ENCODE assay signal across 18 cellular contexts in the genomic region with DNA sequence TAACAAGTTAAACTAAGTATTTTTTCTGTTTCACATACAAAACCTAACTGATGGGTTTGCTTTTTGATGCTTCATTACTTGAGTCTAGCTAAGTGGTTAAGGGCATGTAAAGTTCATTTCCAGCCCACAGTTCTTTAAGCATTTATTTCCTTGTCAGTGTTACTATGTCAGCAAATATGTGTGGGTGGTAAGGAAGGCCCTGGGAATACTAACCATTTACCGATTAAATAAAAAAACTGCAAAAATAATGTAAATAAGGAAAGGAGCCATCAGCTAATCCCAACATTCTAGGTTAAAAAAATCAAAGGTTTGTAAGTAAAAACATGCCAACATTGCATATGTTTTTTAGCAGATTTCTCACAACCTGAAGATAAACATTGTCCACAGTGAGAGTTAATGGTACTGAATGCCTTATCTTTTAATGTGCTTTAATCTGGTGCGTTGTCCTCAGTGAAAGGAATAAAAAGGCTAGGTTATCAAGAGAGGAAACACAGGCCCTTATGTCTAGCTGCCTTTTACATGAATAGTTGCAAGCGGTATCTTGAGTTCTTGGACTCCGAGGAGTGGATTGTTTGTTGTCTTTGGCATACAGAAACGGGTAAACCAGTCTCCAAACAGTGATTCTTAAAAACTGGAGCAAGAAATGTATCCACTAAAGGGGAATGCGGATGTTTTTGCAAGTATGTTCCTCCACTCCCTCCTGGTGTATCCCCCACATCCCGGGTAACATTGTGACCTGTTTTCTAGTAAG.
DNase-seq lines count a peak whose midpoint lies in the region; ATAC-seq and TF ChIP-seq lines count a peak whose summit lies in the region.
"Had no signal": no experiment of that assay in that cellular context is flagged by ENCODE, and none has a peak within 500 bp of the region (broad histone marks: within the 10 kb centered on the region; RNA-seq: fewer than 3 reads in every experiment).

No MANE protein-coding gene starts in this region.

- peak in 1 of 2 donors; percentile 94 for DNase-seq in cardiac muscle cell (ENCODE audit: low read depth in 1 of 2, low spot score in 1 of 2)
- no peak for DNase-seq in cardiac septum (ENCODE audit: low spot score)
- DNase-seq in fibroblast of lung (ENCODE audit: low read depth in 2 of 2): peak; percentile 88 to 96
- DNase-seq in mesothelial cell of epicardium (ENCODE audit: low spot score in 2 of 2, unreplicated experiment in 2 of 2): no peak
- DNase-seq in aorta: no peak
- DNase-seq in ascending aorta (ENCODE audit: low spot score in 2 of 2): no peak
- no peak for DNase-seq in medulla oblongata (ENCODE audit: extremely low spot score)
- DNase-seq: activated CD4-positive, alpha-beta memory T cell treated with anti-CD3 and anti-CD28 coated beads, Interleukin-2, amount 10 ng/mL, durations not matched to agents 7 days and 5 days; body of pancreas; CD8-positive, alpha-beta T cell; effector memory CD4-positive, alpha-beta T cell; kidney; NCI-H1436 treated with DMSO at 0.1 percent for 48 hours; NCI-H446 treated with DMSO at 0.1 percent for 48 hours; stimulated activated CD8-positive, alpha-beta memory T cell treated with anti-CD3 and anti-CD28 coated beads, Interleukin-4, amount 100 ng/mL, for 48 hours had no signal

- peak overlapping the region; percentile 30 for H2AFZ ChIP-seq in fibroblast of lung (ENCODE audit: low read length)

- H3K36me3 Mint-ChIP-seq in mesothelial cell of epicardium: peaks cover 19% of the 10 kb centered on the region
- H3K36me3 Mint-ChIP-seq: CD8-positive, alpha-beta T cell had no signal

- TF ChIP-seq CTCF in cardiac muscle cell (IDR thresholded peaks at IDR 0.05; ENCODE audit: low read depth, low read length) (no peak), fibroblast of lung (conservative IDR thresholded peaks at IDR 0.05 in 1 of 2, IDR thresholded peaks at IDR 0.05 in 1 of 2; ENCODE audit: low read depth in 1 of 2, low read length in 2 of 2) (no peak), mesothelial cell of epicardium (IDR thresholded peaks at IDR 0.05; ENCODE audit: unreplicated experiment) (no peak), ascending aorta (IDR thresholded peaks at IDR 0.05) (no peak)

- H3K9me3 Mint-ChIP-seq in mesothelial cell of epicardium: peaks cover 8% of the 10 kb centered on the region

- ATAC-seq in aorta (ENCODE audit: low FRiP score) (peak; percentile 41), GM19035 (IDR thresholded peaks at IDR 0.05; ENCODE audit: unreplicated experiment) (no peak)
- ATAC-seq: body of pancreas; CD8-positive, alpha-beta T cell; GM12878 had no signal

- intact Hi-C loops in cardiac septum (cut with DNase I): no loop called here
- intact Hi-C loops in aorta (cut with DNase I): no loop called here
- intact Hi-C loops in ascending aorta (cut with DNase I): no loop called here

- 3 to 5% methylated on average over 7 of the region's 7 CpGs for WGBS in aorta, 2 donors

- no peaks in the 10 kb centered on the region for H3K27me3 Mint-ChIP-seq in mesothelial cell of epicardium (ENCODE audit: low read depth)
- H3K27me3 Mint-ChIP-seq: activated CD4-positive, alpha-beta memory T cell treated with anti-CD3 and anti-CD28 coated beads, Interleukin-2, amount 10 ng/mL, durations not matched to agents 7 days and 5 days had no signal

- H3K9me3 ChIP-seq in cardiac muscle cell (ENCODE audit: low read depth) (no peaks in the 10 kb centered on the region), fibroblast of lung (ENCODE audit: control insufficient read depth, insufficient read depth, low read depth, low read length) (no peaks in the 10 kb centered on the region), aorta (ENCODE audit: control insufficient read depth, low read length) (peaks cover 2% of the 10 kb centered on the region), ascending aorta (no peaks in the 10 kb centered on the region)
- H3K9me3 ChIP-seq: body of pancreas had no signal

- H3K9ac ChIP-seq in fibroblast of lung (ENCODE audit: insufficient read depth, low read length): no peak overlapping the region
- H3K9ac ChIP-seq: KMS-11 had no signal

- H3K36me3 ChIP-seq in cardiac muscle cell (no peaks in the 10 kb centered on the region), fibroblast of lung (ENCODE audit: control insufficient read depth, insufficient read depth, low read length) (no peaks in the 10 kb centered on the region), aorta (ENCODE audit: control insufficient read depth in 1 of 2, insufficient read depth in 2 of 2, low read length in 1 of 2) (no peaks in the 10 kb centered on the region), ascending aorta (no peaks in the 10 kb centered on the region)

- H3K4me3 ChIP-seq in cardiac muscle cell (no peak overlapping the region), fibroblast of lung (replicated peaks in 1 of 4; ENCODE audit: control extremely low read depth in 1 of 4, insufficient read depth in 1 of 4, low read depth in 3 of 4, low read length in 4 of 4) (no peak overlapping the region), aorta (ENCODE audit: low read length in 2 of 2) (no peak overlapping the region), ascending aorta (no peak overlapping the region)
- H3K4me3 ChIP-seq: body of pancreas, GM12878 had no signal

- peaks cover 54% of the 10 kb centered on the region for H3K4me1 Mint-ChIP-seq in mesothelial cell of epicardium
- H3K4me1 Mint-ChIP-seq: activated CD4-positive, alpha-beta memory T cell treated with anti-CD3 and anti-CD28 coated beads, Interleukin-2, amount 10 ng/mL, durations not matched to agents 7 days and 5 days had no signal

- peak overlapping the region; percentile 98 for H3K27ac Mint-ChIP-seq in mesothelial cell of epicardium
- H3K27ac Mint-ChIP-seq: activated CD4-positive, alpha-beta memory T cell treated with anti-CD3 and anti-CD28 coated beads, Interleukin-2, amount 10 ng/mL, durations not matched to agents 7 days and 5 days; CD8-positive, alpha-beta T cell had no signal

- peaks cover 4% of the 10 kb centered on the region for H3K4me1 ChIP-seq in cardiac muscle cell (ENCODE audit: low read depth)
- H3K4me1 ChIP-seq in fibroblast of lung (ENCODE audit: control insufficient read depth, extremely low read depth, insufficient read depth, low read length): no peaks in the 10 kb centered on the region
- no peaks in the 10 kb centered on the region for H3K4me1 ChIP-seq in aorta (ENCODE audit: control insufficient read depth in 1 of 2, insufficient read depth in 2 of 2, low read length in 2 of 2)
- no peaks in the 10 kb centered on the region for H3K4me1 ChIP-seq in ascending aorta

- H3K4me2 ChIP-seq in fibroblast of lung (ENCODE audit: extremely low read depth, insufficient read depth, low read length): peak overlapping the region; percentile 23
- H3K4me2 ChIP-seq: KMS-11 had no signal

- H3K27me3 ChIP-seq in cardiac muscle cell (no peaks in the 10 kb centered on the region), fibroblast of lung (ENCODE audit: control insufficient read depth, insufficient read depth, low read length) (no peaks in the 10 kb centered on the region), aorta (ENCODE audit: control insufficient read depth in 1 of 2, insufficient read depth in 2 of 2, low read length in 1 of 2) (peaks cover 0 to 2% of the 10 kb centered on the region in 2 donors), ascending aorta (no peaks in the 10 kb centered on the region)
- H3K27me3 ChIP-seq: body of pancreas had no signal

- H3K4me3 Mint-ChIP-seq in mesothelial cell of epicardium: peak overlapping the region; percentile 30
- H3K4me3 Mint-ChIP-seq: activated CD4-positive, alpha-beta memory T cell treated with anti-CD3 and anti-CD28 coated beads, Interleukin-2, amount 10 ng/mL, durations not matched to agents 7 days and 5 days; CD8-positive, alpha-beta T cell had no signal

- H3K27ac ChIP-seq in cardiac muscle cell: peak overlapping the region; percentile 11
- no peak overlapping the region for H3K27ac ChIP-seq in fibroblast of lung (ENCODE audit: insufficient read depth, low read length)
- no peak overlapping the region for H3K27ac ChIP-seq in aorta (ENCODE audit: low read depth in 1 of 2, low read length in 2 of 2)
- no peak overlapping the region for H3K27ac ChIP-seq in ascending aorta
- H3K27ac ChIP-seq: body of pancreas, KMS-11 had no signal

- H4K20me1 ChIP-seq in fibroblast of lung (ENCODE audit: control insufficient read depth, extremely low read depth, insufficient read depth, low read length): no peaks in the 10 kb centered on the region

- no peaks in the 10 kb centered on the region for H3K79me2 ChIP-seq in fibroblast of lung (ENCODE audit: control insufficient read depth, insufficient read depth, low read length)

Comparison
In these comparisons a context has a peak if more than half of its experiments do, and no peak if none do; other contexts are left out.
1. DNase-seq: peak in fibroblast of lung (2 of 2); none in cardiac septum (single experiment), mesothelial cell of epicardium (0 of 2), aorta (0 of 2), ascending aorta (0 of 2) and medulla oblongata (single experiment).